25 cellular contexts compared by ENCODE assay signal in genomic region chr11:111527279-111527678, GRCh38. TPM values are rescaled to one million over a fixed set of nuclear protein-coding genes. Genes with fewer than 3 reads are reported as not detected.
DNase-seq lines count a peak whose midpoint lies in the region; ATAC-seq, FAIRE-seq and TF ChIP-seq lines count a peak whose summit lies in the region.
"Had no signal": no experiment of that assay in that cellular context is flagged by ENCODE, and none has a peak within 500 bp of the region (broad histone marks: within the 10 kb centered on the region; RNA-seq: fewer than 3 reads in every experiment).

No MANE protein-coding gene starts in this region.

- POLR2A ChIA-PET in MCF 10A (lab: Yijun Ruan, JAX) = interaction anchor here (1.0 kb wide), 1 partner anchor 13 kb away, joined by 4 read pairs; the partner anchor contains the start of gene LAYN

- CTCF ChIA-PET in mammary epithelial cell (lab: Charles Lee; ENCODE audit: low non-redundant PET) = no interaction called here
- CTCF ChIA-PET in MCF 10A (lab: Yijun Ruan, JAX) = no interaction called here

- H2AFZ ChIP-seq in mammary epithelial cell (ENCODE audit: low read depth, low read length) = no peak overlapping the region
- no peak overlapping the region for H2AFZ ChIP-seq in keratinocyte (ENCODE audit: control insufficient read depth, low read length)

- no peaks in the 10 kb centered on the region for H3K9me1 ChIP-seq in keratinocyte (ENCODE audit: control insufficient read depth, extremely low read depth, insufficient read depth, low read length)

- H3K4me3 Mint-ChIP-seq in MCF 10A (ENCODE audit: unreplicated experiment) = no peak overlapping the region
- H3K4me3 Mint-ChIP-seq: CD4-positive, alpha-beta memory T cell; GM23338; H9; HFFc6 had no signal

- H3K9me3 Mint-ChIP-seq in MCF 10A (ENCODE audit: unreplicated experiment) = no peaks in the 10 kb centered on the region
- H3K9me3 Mint-ChIP-seq: CD4-positive, alpha-beta memory T cell; GM23338; H9; HFFc6 had no signal

- H3K27ac ChIP-seq in mammary epithelial cell (ENCODE audit: insufficient read depth, low read depth, low read length) = peak overlapping the region; percentile 52
- H3K27ac ChIP-seq in RWPE2 (ENCODE audit: poor library complexity, severe bottlenecking) = peak overlapping the region; percentile 56
- H3K27ac ChIP-seq in keratinocyte (ENCODE audit: control insufficient read depth, insufficient read depth, low read length) = peak overlapping the region; percentile 22
- H3K27ac ChIP-seq: RWPE1 had no signal

- in situ Hi-C loops in mammary epithelial cell (cut with MboI; ENCODE audit: low sequenced_read_pairs in 2 of 2) = no loop called here

- dilution Hi-C loops in mammary epithelial cell (cut with HindIII; ENCODE audit: low sequenced_read_pairs) = no loop called here
- dilution Hi-C loops in keratinocyte (cut with MboI; ENCODE audit: extremely low pct_ligation_motif_present, low sequenced_read_pairs) = no loop called here

- no peaks in the 10 kb centered on the region for H4K20me1 ChIP-seq in mammary epithelial cell (ENCODE audit: insufficient read depth, low read length)
- H4K20me1 ChIP-seq in keratinocyte (ENCODE audit: control insufficient read depth, extremely low read depth, insufficient read depth, low read length) = no peaks in the 10 kb centered on the region

- no peaks in the 10 kb centered on the region for H3K27me3 ChIP-seq in mammary epithelial cell (ENCODE audit: insufficient read depth, low read length)
- no peaks in the 10 kb centered on the region for H3K27me3 ChIP-seq in RWPE2 (ENCODE audit: insufficient read depth, poor library complexity, severe bottlenecking)
- H3K27me3 ChIP-seq in keratinocyte (ENCODE audit: control insufficient read depth, extremely low read depth, insufficient read depth, low read length) = no peaks in the 10 kb centered on the region

- H3K27ac Mint-ChIP-seq in MCF 10A (ENCODE audit: low read depth, unreplicated experiment) = no peak overlapping the region
- H3K27ac Mint-ChIP-seq: CD4-positive, alpha-beta memory T cell; GM23338; H9; HFFc6 had no signal

- peaks cover 28% of the 10 kb centered on the region for H3K4me1 Mint-ChIP-seq in MCF 10A (ENCODE audit: insufficient read depth, unreplicated experiment)

- ATAC-seq in RWPE2 (ENCODE audit: low read depth) (no peak), GM18520 (IDR thresholded peaks at IDR 0.05; ENCODE audit: unreplicated experiment) (no peak)
- ATAC-seq: GM23338 had no signal

- H3K36me3 ChIP-seq in mammary epithelial cell (ENCODE audit: insufficient read depth, low read length) (no peaks in the 10 kb centered on the region), RWPE2 (ENCODE audit: low read depth) (no peaks in the 10 kb centered on the region), keratinocyte (ENCODE audit: control insufficient read depth in 2 of 2, extremely low read depth in 1 of 2, insufficient read depth in 2 of 2, low read length in 2 of 2) (no peaks in the 10 kb centered on the region)

- intact Hi-C loops in mammary epithelial cell (cut with micrococcal nuclease) (no loop called here), MCF 10A (cut with micrococcal nuclease) (no loop called here)

- H3K4me1 ChIP-seq in mammary epithelial cell (ENCODE audit: insufficient read depth, low read length) (peaks cover 60% of the 10 kb centered on the region), RWPE2 (ENCODE audit: insufficient read depth, poor library complexity, severe bottlenecking) (peaks cover 47% of the 10 kb centered on the region), keratinocyte (ENCODE audit: control insufficient read depth, extremely low read depth, insufficient read depth, low read length) (peaks cover 65% of the 10 kb centered on the region)

- H3K9me3 ChIP-seq in mammary epithelial cell (replicated peaks; ENCODE audit: insufficient read depth, low read length) (no peaks in the 10 kb centered on the region), RWPE2 (ENCODE audit: severe bottlenecking) (no peaks in the 10 kb centered on the region), keratinocyte (ENCODE audit: control insufficient read depth, low read depth, low read length) (no peaks in the 10 kb centered on the region)

- no peak for DNase-seq in mammary epithelial cell
- DNase-seq in MCF 10A (ENCODE audit: unreplicated experiment) = no peak
- DNase-seq in RWPE2 (ENCODE audit: low spot score) = no peak
- DNase-seq in keratinocyte (ENCODE audit: low read depth, low spot score) = no peak
- no peak for DNase-seq in DMS 273 (lab: John Stamatoyannopoulos, UW; ENCODE audit: unreplicated experiment)
- no peak for DNase-seq in SKM-1 (lab: John Stamatoyannopoulos, UW; ENCODE audit: unreplicated experiment)
- DNase-seq: C1 segment of cervical spinal cord; CD4-positive, alpha-beta memory T cell; COR-L47; H9; HFFc6; KG1; NCI-H1048; NCI-H1417; NCI-H1694 treated with DMSO at 0.1 percent for 48 hours; NCI-H2081; NCI-H2171; NCI-H510A; NCI-H69; SHP77 treated with DMSO at 0.1 percent for 48 hours had no signal

- H3K36me3 Mint-ChIP-seq in MCF 10A (ENCODE audit: insufficient read depth, unreplicated experiment) = no peaks in the 10 kb centered on the region
- H3K36me3 Mint-ChIP-seq: CD4-positive, alpha-beta memory T cell had no signal

- no peaks in the 10 kb centered on the region for H3K27me3 Mint-ChIP-seq in MCF 10A (ENCODE audit: insufficient read depth, unreplicated experiment)

- no peaks in the 10 kb centered on the region for H3K79me2 ChIP-seq in mammary epithelial cell (ENCODE audit: insufficient read depth, low read length)
- H3K79me2 ChIP-seq in keratinocyte (ENCODE audit: control insufficient read depth, insufficient read depth, low read length) = no peaks in the 10 kb centered on the region

- H3K4me2 ChIP-seq in mammary epithelial cell (ENCODE audit: insufficient read depth, low read depth, low read length) (no peak overlapping the region), keratinocyte (ENCODE audit: control insufficient read depth, extremely low read depth, insufficient read depth, low read depth, low read length) (no peak overlapping the region)
- H3K4me2 ChIP-seq: GM23338 had no signal

- FAIRE-seq in keratinocyte (lab: Jason Lieb, UNC) = peak; percentile 34
- FAIRE-seq: A204.1 had no signal

- 100% methylated on average over 1 of the region's 1 CpG for WGBS in mammary epithelial cell (ENCODE audit: low coverage, missing lambda C conversion rate)

- no peak overlapping the region for H3K4me3 ChIP-seq in mammary epithelial cell (replicated peaks in 1 of 3; ENCODE audit: insufficient read depth in 1 of 3, low read depth in 2 of 3, low read length in 3 of 3)
- no peak overlapping the region for H3K4me3 ChIP-seq in RWPE2 (ENCODE audit: severe bottlenecking)
- H3K4me3 ChIP-seq in keratinocyte (ENCODE audit: control insufficient read depth in 2 of 3, extremely low read depth in 1 of 3, insufficient read depth in 2 of 3, low read depth in 1 of 3, low read length in 3 of 3) = no peak overlapping the region
- H3K4me3 ChIP-seq: GM23338 had no signal

- H3K9ac ChIP-seq in mammary epithelial cell (ENCODE audit: insufficient read depth, low read length) (no peak overlapping the region), keratinocyte (ENCODE audit: control insufficient read depth, extremely low read depth, insufficient read depth, low read length) (no peak overlapping the region)

- BruUV-seq in mammary epithelial cell (replicated peaks; lab: Mats Ljungman, UMichigan) = no TSS peak
- BruUV-seq in MCF 10A (replicated peaks; lab: Mats Ljungman, UMichigan) = no TSS peak

- no peak for TF ChIP-seq CTCF in mammary epithelial cell (conservative IDR thresholded peaks at IDR 0.05 in 1 of 2, IDR thresholded peaks at IDR 0.05 in 1 of 2; ENCODE audit: extremely low read depth in 1 of 2, insufficient read depth in 1 of 2, low read depth in 1 of 2, low read length in 2 of 2)
- TF ChIP-seq CTCF in MCF 10A (IDR thresholded peaks at IDR 0.05; ENCODE audit: unreplicated experiment) = no peak
- TF ChIP-seq CTCF in RWPE2 (IDR thresholded peaks at IDR 0.05; ENCODE audit: poor library complexity, severe bottlenecking) = no peak
- no peak for TF ChIP-seq CTCF in keratinocyte (optimal IDR thresholded peaks at IDR 0.05 in 1 of 3, IDR thresholded peaks at IDR 0.05 in 1 of 3, conservative IDR thresholded peaks at IDR 0.05 in 1 of 3; ENCODE audit: extremely low read depth in 1 of 3, insufficient read depth in 2 of 3, low read length in 3 of 3)

RNA-seq across cellular contexts. Expression of gene HOATZ, which starts 12.7 kb away (rescaled TPM):
- total RNA-seq in mammary epithelial cell = not detected
- polyA plus RNA-seq in mammary epithelial cell = not detected
- polyA minus RNA-seq in mammary epithelial cell = not detected
- not detected in 2 replicates for total RNA-seq in MCF 10A (2022)
- polyA plus RNA-seq in keratinocyte = 0.11 TPM in 1 of 3 replicates, not detected in the others
- polyA plus RNA-seq in keratinocyte (2011; ENCODE audit: low read depth) = not detected
- polyA plus RNA-seq in keratinocyte (2011; cell fraction: cytosol; rRNA removed) = not detected in 2 replicates
- polyA plus RNA-seq in keratinocyte (2011; cell fraction: nucleus; rRNA removed) = not detected in 2 replicates
- not detected in 2 replicates for polyA plus RNA-seq in keratinocyte (2012; ENCODE audit: low replicate concordance)
- polyA minus RNA-seq in keratinocyte = 0.10 TPM in 1 of 3 replicates, not detected in the others
- not detected for polyA minus RNA-seq in keratinocyte (2011; cell fraction: cytosol; rRNA and poly(A)+ RNA removed)
- polyA minus RNA-seq in keratinocyte (2011; cell fraction: nucleus; rRNA and poly(A)+ RNA removed) = not detected in 2 replicates
- total RNA-seq: CD4-positive, alpha-beta memory T cell; GM23338; H9; HFFc6; HT1080 had no signal
- polyA plus RNA-seq: CD4-positive, alpha-beta memory T cell; GM23338 had no signal

RNA-seq across cellular contexts. Expression of gene LAYN, which starts 13.2 kb away (rescaled TPM):
- 10 to 100 TPM in 1 of 2 donors, under 1 TPM in 1; 0.56 to 16.5 TPM for total RNA-seq in mammary epithelial cell
- 6.0 TPM for polyA plus RNA-seq in mammary epithelial cell
- 15.6 TPM for polyA minus RNA-seq in mammary epithelial cell
- total RNA-seq in MCF 10A (2022) = not detected in 2 replicates
- polyA plus RNA-seq in keratinocyte = 1.1 to 5.1 TPM (median 3.6 TPM) in 3 replicates
- 3.4 TPM for polyA plus RNA-seq in keratinocyte (2011; ENCODE audit: low read depth)
- polyA plus RNA-seq in keratinocyte (2011; cell fraction: cytosol; rRNA removed) = 2.1 and 2.4 TPM in 2 replicates
- polyA plus RNA-seq in keratinocyte (2011; cell fraction: nucleus; rRNA removed) = 2.4 and 3.3 TPM in 2 replicates
- polyA plus RNA-seq in keratinocyte (2012; ENCODE audit: low replicate concordance) = 1.9 and 3.8 TPM in 2 replicates
- 2.4 to 3.6 TPM in 2 of 3 replicates, not detected in the other for polyA minus RNA-seq in keratinocyte
- 1.7 TPM for polyA minus RNA-seq in keratinocyte (2011; cell fraction: cytosol; rRNA and poly(A)+ RNA removed)
- polyA minus RNA-seq in keratinocyte (2011; cell fraction: nucleus; rRNA and poly(A)+ RNA removed) = 1.1 and 3.7 TPM in 2 replicates
- total RNA-seq: CD4-positive, alpha-beta memory T cell had no signal
- polyA plus RNA-seq: CD4-positive, alpha-beta memory T cell had no signal

RNA-seq across cellular contexts. Expression of gene BTG4, which starts 15.1 kb away (rescaled TPM):
- total RNA-seq in mammary epithelial cell (not detected), MCF 10A (2022) (not detected in 2 replicates)
- polyA plus RNA-seq in mammary epithelial cell (0.23 TPM), keratinocyte (0.07 to 0.13 TPM (median 0.12 TPM) in 3 replicates)
- polyA minus RNA-seq in mammary epithelial cell (not detected), keratinocyte (not detected in 3 replicates)
- polyA plus RNA-seq in keratinocyte (2011; ENCODE audit: low read depth) = 0.26 TPM
- polyA plus RNA-seq in keratinocyte (2011; cell fraction: cytosol; rRNA removed) = not detected in 2 replicates
- polyA plus RNA-seq in keratinocyte (2011; cell fraction: nucleus; rRNA removed) = 0.37 and 0.39 TPM in 2 replicates
- not detected in 2 replicates for polyA plus RNA-seq in keratinocyte (2012; ENCODE audit: low replicate concordance)
- polyA minus RNA-seq in keratinocyte (2011; cell fraction: cytosol; rRNA and poly(A)+ RNA removed) = not detected
- polyA minus RNA-seq in keratinocyte (2011; cell fraction: nucleus; rRNA and poly(A)+ RNA removed) = not detected in 2 replicates
- total RNA-seq: CD4-positive, alpha-beta memory T cell; H9; HFFc6 had no signal
- polyA plus RNA-seq: CD4-positive, alpha-beta memory T cell had no signal
